ENCODE assay signal across 19 cellular contexts in the genomic region with DNA sequence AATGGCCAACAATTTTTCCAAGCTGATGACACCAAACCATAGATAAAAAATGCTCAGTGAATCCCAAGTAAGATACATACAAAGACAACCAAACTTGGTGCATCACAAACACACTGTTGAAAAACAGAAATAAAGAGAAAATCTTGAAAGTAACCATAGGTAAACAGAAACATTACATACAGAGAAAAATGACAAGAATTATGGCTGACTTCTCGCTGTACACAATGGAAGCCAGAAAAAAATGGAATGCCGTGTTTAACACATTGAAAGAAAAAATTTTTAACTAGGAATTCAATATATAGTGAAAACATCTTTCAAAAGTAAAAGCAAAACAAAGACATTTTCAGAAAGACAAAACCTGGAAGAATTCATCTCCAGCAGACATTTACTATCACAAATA. TPM values are rescaled to one million over a fixed set of nuclear protein-coding genes. Genes with fewer than 3 reads are reported as not detected.
DNase-seq lines count a peak whose midpoint lies in the region; ATAC-seq and TF ChIP-seq lines count a peak whose summit lies in the region.
"Had no signal": no experiment of that assay in that cellular context is flagged by ENCODE, and none has a peak within 500 bp of the region (broad histone marks: within the 10 kb centered on the region; RNA-seq: fewer than 3 reads in every experiment).

No MANE protein-coding gene starts in this region.

- no peak for TF ChIP-seq EP300 in SK-N-SH (IDR thresholded peaks at IDR 0.05; ENCODE audit: borderline replicate concordance in 1 of 2, low read depth in 1 of 2, low read length in 1 of 2)

- TF ChIP-seq RAD21 in SK-N-SH (IDR thresholded peaks at IDR 0.05; ENCODE audit: low read length): no peak

- H3K79me2 ChIP-seq in SK-N-SH (ENCODE audit: insufficient read depth): peaks cover 58% of the 10 kb centered on the region

- H3K9me3 Mint-ChIP-seq in stimulated activated naive CD8-positive, alpha-beta T cell treated with anti-CD3 and anti-CD28 coated beads, Interleukin-15, Interleukin-2, amounts not matched to agents 100 ng/mL and 50 ng/mL, for 24 hours: peaks cover 6% of the 10 kb centered on the region
- peaks cover 35% of the 10 kb centered on the region for H3K9me3 Mint-ChIP-seq in chondrocyte (ENCODE audit: low read depth)
- peaks cover 4 to 9% of the 10 kb centered on the region in 2 donors for H3K9me3 Mint-ChIP-seq in stimulated activated naive B cell treated with anti-CD40 and anti-IgM and Interleukin-4, amounts not matched to agents 10 μg/mL and 1 μg/mL and 100 μg/mL, for 72 hours

- TF ChIP-seq CTCF in SK-N-SH (IDR thresholded peaks at IDR 0.05) (no peak), chondrocyte (IDR thresholded peaks at IDR 0.05) (no peak)

- H3K9me2 ChIP-seq in SK-N-SH: no peaks in the 10 kb centered on the region

- H3F3A ChIP-seq in SK-N-SH (replicated peaks; ENCODE audit: insufficient read depth): peaks cover 16% of the 10 kb centered on the region

- H3K9me3 ChIP-seq in SK-N-SH: peaks cover 27% of the 10 kb centered on the region

- H3K36me3 ChIP-seq in SK-N-SH (replicated peaks in 1 of 2; ENCODE audit: control insufficient read depth in 1 of 2, insufficient read depth in 2 of 2, low read length in 1 of 2): peaks cover 30 to 81% of the 10 kb centered on the region in 2 experiments

- H3K27me3 ChIP-seq in SK-N-SH (ENCODE audit: insufficient read depth): no peaks in the 10 kb centered on the region
- H3K27me3 ChIP-seq: BLaER1 had no signal

- H3K27ac ChIP-seq in SK-N-SH (ENCODE audit: low read depth in 2 of 2, low read length in 1 of 2): no peak overlapping the region
- H3K27ac ChIP-seq: BLaER1, HL-60 had no signal

- H3K4me1 Mint-ChIP-seq in stimulated activated naive CD8-positive, alpha-beta T cell treated with anti-CD3 and anti-CD28 coated beads, Interleukin-15, Interleukin-2, amounts not matched to agents 100 ng/mL and 50 ng/mL, for 24 hours (ENCODE audit: low read depth): peaks cover 6% of the 10 kb centered on the region
- no peaks in the 10 kb centered on the region for H3K4me1 Mint-ChIP-seq in chondrocyte (ENCODE audit: low read depth)
- H3K4me1 Mint-ChIP-seq in stimulated activated naive B cell treated with anti-CD40 and anti-IgM and Interleukin-4, amounts not matched to agents 10 μg/mL and 1 μg/mL and 100 μg/mL, for 72 hours: peaks cover 21 to 41% of the 10 kb centered on the region in 2 donors
- H3K4me1 Mint-ChIP-seq: GM23338 had no signal

- peaks cover 0 to 12% of the 10 kb centered on the region in 2 experiments; a peak in 1 of 4 replicates for H3K4me1 ChIP-seq in SK-N-SH (ENCODE audit: control insufficient read depth in 1 of 2, insufficient read depth in 2 of 2, low read depth in 1 of 2, low read length in 1 of 2)

- H3K4me2 ChIP-seq in SK-N-SH: no peak overlapping the region
- H3K4me2 ChIP-seq: BLaER1, GM23338 had no signal

- CTCF ChIA-PET in SK-N-SH (lab: Yijun Ruan, JAX): no interaction called here

- peak overlapping the region; percentile 64 for H3K27ac Mint-ChIP-seq in stimulated activated naive CD8-positive, alpha-beta T cell treated with anti-CD3 and anti-CD28 coated beads, Interleukin-15, Interleukin-2, amounts not matched to agents 100 ng/mL and 50 ng/mL, for 24 hours
- H3K27ac Mint-ChIP-seq in chondrocyte (ENCODE audit: unreplicated experiment): peak overlapping the region; percentile 17
- H3K27ac Mint-ChIP-seq in stimulated activated naive B cell treated with anti-CD40 and anti-IgM and Interleukin-4, amounts not matched to agents 10 μg/mL and 1 μg/mL and 100 μg/mL, for 72 hours: no peak overlapping the region
- H3K27ac Mint-ChIP-seq: GM23338 had no signal

- POLR2A ChIA-PET in SK-N-SH (lab: Yijun Ruan, JAX): no interaction called here

- WGBS in SK-N-SH (ENCODE audit: low lambda C conversion rate): 80% methylated on average over 2 of the region's 2 CpGs

- no peak overlapping the region for H3K4me3 Mint-ChIP-seq in stimulated activated naive CD8-positive, alpha-beta T cell treated with anti-CD3 and anti-CD28 coated beads, Interleukin-15, Interleukin-2, amounts not matched to agents 100 ng/mL and 50 ng/mL, for 24 hours
- H3K4me3 Mint-ChIP-seq in chondrocyte (ENCODE audit: unreplicated experiment): no peak overlapping the region
- no peak overlapping the region for H3K4me3 Mint-ChIP-seq in stimulated activated naive B cell treated with anti-CD40 and anti-IgM and Interleukin-4, amounts not matched to agents 10 μg/mL and 1 μg/mL and 100 μg/mL, for 72 hours
- H3K4me3 Mint-ChIP-seq: CD14-positive monocyte; CD4-positive, alpha-beta memory T cell; GM23338 had no signal

- DNase-seq in SK-N-SH: no peak
- DNase-seq in stimulated activated naive CD8-positive, alpha-beta T cell treated with anti-CD3 and anti-CD28 coated beads, Interleukin-15, Interleukin-2, amounts not matched to agents 100 U/mL and 50 U/mL, for 24 hours: no peak
- no peak for DNase-seq in chondrocyte (ENCODE audit: low spot score)
- no peak for DNase-seq in stimulated activated CD4-positive, alpha-beta T cell treated with anti-CD3 and anti-CD28 coated beads, Interleukin-1b, Interleukin-23, amount 100 ng/mL, for 48 hours
- no peak for DNase-seq in stimulated activated naive B cell treated with anti-CD40 and anti-IgM and Interleukin-4, amounts not matched to agents 10 μg/mL and 1 μg/mL and 100 μg/mL, for 72 hours
- DNase-seq in central memory CD4-positive, alpha-beta T cell: no peak
- DNase-seq: 8988T; CD4-positive, alpha-beta memory T cell; DMS153; DMS79; GDM1; HCEC 1CT; IMR-90 had no signal

- no peak overlapping the region for H3K4me3 ChIP-seq in SK-N-SH (ENCODE audit: low read depth in 2 of 2, low read length in 1 of 2)
- H3K4me3 ChIP-seq: BLaER1, GM23338 had no signal

- no peaks in the 10 kb centered on the region for H3K27me3 Mint-ChIP-seq in stimulated activated naive CD8-positive, alpha-beta T cell treated with anti-CD3 and anti-CD28 coated beads, Interleukin-15, Interleukin-2, amounts not matched to agents 100 ng/mL and 50 ng/mL, for 24 hours
- H3K27me3 Mint-ChIP-seq in chondrocyte (ENCODE audit: low read depth): no peaks in the 10 kb centered on the region
- H3K27me3 Mint-ChIP-seq in stimulated activated naive B cell treated with anti-CD40 and anti-IgM and Interleukin-4, amounts not matched to agents 10 μg/mL and 1 μg/mL and 100 μg/mL, for 72 hours: no peaks in the 10 kb centered on the region
- H3K27me3 Mint-ChIP-seq: CD4-positive, alpha-beta memory T cell had no signal

- peaks cover 70% of the 10 kb centered on the region for H3K36me3 Mint-ChIP-seq in stimulated activated naive CD8-positive, alpha-beta T cell treated with anti-CD3 and anti-CD28 coated beads, Interleukin-15, Interleukin-2, amounts not matched to agents 100 ng/mL and 50 ng/mL, for 24 hours (ENCODE audit: low read depth)
- H3K36me3 Mint-ChIP-seq in chondrocyte (ENCODE audit: low read depth): peaks cover 54% of the 10 kb centered on the region
- peaks cover 59 to 85% of the 10 kb centered on the region in 2 donors for H3K36me3 Mint-ChIP-seq in stimulated activated naive B cell treated with anti-CD40 and anti-IgM and Interleukin-4, amounts not matched to agents 10 μg/mL and 1 μg/mL and 100 μg/mL, for 72 hours

- no peak overlapping the region for H3K9ac ChIP-seq in SK-N-SH
- H3K9ac ChIP-seq: BLaER1 had no signal

- H2AFZ ChIP-seq in SK-N-SH (ENCODE audit: low read depth): no peak overlapping the region
- H2AFZ ChIP-seq: GM23338 had no signal

- ATAC-seq in SK-N-SH treated with all-trans-retinoic acid at 6 μM for 48 hours: no peak
- ATAC-seq in stimulated activated naive CD8-positive, alpha-beta T cell treated with anti-CD3 and anti-CD28 coated beads, Interleukin-15, Interleukin-2, amounts not matched to agents 100 U/mL and 50 U/mL, for 24 hours: no peak
- no peak for ATAC-seq in stimulated activated naive B cell treated with anti-CD40 and anti-IgM and Interleukin-4, amounts not matched to agents 10 μg/mL and 1 μg/mL and 100 μg/mL, for 72 hours (replicated peaks)
- ATAC-seq: GM23338 had no signal

- H4K20me1 ChIP-seq in SK-N-SH (ENCODE audit: insufficient read depth): peaks cover 14% of the 10 kb centered on the region; the same call in 1 of the 2 replicates

TF ChIP-seq in SK-N-SH treated with all-trans-retinoic acid at 6 μM for 48 hours, 23 proteins besides CTCF, POLR2A, EP300 and RAD21 (continues in another document):
- TF ChIP-seq ZNF70 (CRISPR knock-in tag; IDR thresholded peaks at IDR 0.05): no peak
- TF ChIP-seq, protein P1, sequence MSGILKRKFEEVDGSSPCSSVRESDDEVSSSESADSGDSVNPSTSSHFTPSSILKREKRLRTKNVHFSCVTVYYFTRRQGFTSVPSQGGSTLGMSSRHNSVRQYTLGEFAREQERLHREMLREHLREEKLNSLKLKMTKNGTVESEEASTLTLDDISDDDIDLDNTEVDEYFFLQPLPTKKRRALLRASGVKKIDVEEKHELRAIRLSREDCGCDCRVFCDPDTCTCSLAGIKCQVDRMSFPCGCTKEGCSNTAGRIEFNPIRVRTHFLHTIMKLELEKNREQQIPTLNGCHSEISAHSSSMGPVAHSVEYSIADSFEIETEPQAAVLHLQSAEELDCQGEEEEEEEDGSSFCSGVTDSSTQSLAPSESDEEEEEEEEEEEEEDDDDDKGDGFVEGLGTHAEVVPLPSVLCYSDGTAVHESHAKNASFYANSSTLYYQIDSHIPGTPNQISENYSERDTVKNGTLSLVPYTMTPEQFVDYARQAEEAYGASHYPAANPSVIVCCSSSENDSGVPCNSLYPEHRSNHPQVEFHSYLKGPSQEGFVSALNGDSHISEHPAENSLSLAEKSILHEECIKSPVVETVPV (CRISPR knock-in tag; IDR thresholded peaks at IDR 0.05): no peak
- peak; percentile 45; the same call in 1 of the 2 replicates for TF ChIP-seq ZFP30 (CRISPR knock-in tag; IDR thresholded peaks at IDR 0.05)
- no peak for TF ChIP-seq RARB (CRISPR knock-in tag; IDR thresholded peaks at IDR 0.05)

TF ChIP-seq in SK-N-SH, 30 proteins besides CTCF, POLR2A, EP300 and RAD21 (continues in another document):
- TF ChIP-seq, protein P2, sequence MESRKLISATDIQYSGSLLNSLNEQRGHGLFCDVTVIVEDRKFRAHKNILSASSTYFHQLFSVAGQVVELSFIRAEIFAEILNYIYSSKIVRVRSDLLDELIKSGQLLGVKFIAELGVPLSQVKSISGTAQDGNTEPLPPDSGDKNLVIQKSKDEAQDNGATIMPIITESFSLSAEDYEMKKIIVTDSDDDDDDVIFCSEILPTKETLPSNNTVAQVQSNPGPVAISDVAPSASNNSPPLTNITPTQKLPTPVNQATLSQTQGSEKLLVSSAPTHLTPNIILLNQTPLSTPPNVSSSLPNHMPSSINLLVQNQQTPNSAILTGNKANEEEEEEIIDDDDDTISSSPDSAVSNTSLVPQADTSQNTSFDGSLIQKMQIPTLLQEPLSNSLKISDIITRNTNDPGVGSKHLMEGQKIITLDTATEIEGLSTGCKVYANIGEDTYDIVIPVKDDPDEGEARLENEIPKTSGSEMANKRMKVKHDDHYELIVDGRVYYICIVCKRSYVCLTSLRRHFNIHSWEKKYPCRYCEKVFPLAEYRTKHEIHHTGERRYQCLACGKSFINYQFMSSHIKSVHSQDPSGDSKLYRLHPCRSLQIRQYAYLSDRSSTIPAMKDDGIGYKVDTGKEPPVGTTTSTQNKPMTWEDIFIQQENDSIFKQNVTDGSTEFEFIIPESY (IDR thresholded peaks at IDR 0.05; ENCODE audit: borderline replicate concordance, low read depth): no peak
- TF ChIP-seq FOXM1 (IDR thresholded peaks at IDR 0.05; ENCODE audit: low read depth): no peak

RNA-seq across cellular contexts. Expression of a gene that starts 20.6 kb away (rescaled TPM):
- polyA plus RNA-seq in SK-N-SH (2012; rRNA removed): 60.3 and 78.2 TPM in 2 replicates
- 94.3 and 110 TPM in 2 replicates for polyA plus RNA-seq in SK-N-SH (2012; cell fraction: cytosol; rRNA removed)
- polyA plus RNA-seq in SK-N-SH (2012; cell fraction: nucleus; rRNA removed): 49.0 and 49.4 TPM in 2 replicates
- total RNA-seq in chondrocyte: 210 to 235 TPM (median 234 TPM) in 3 replicates
